Comparison of ENCODE assay signal across 26 cellular contexts in genomic region chr15:92471263-92471662, GRCh38.
"Had no signal": no experiment of that assay in that cellular context is flagged by ENCODE, and none has a peak within 500 bp of the region (broad histone marks: within the 10 kb centered on the region; RNA-seq: fewer than 3 reads in every experiment).

No MANE protein-coding gene starts in this region.

- ATAC-seq: natural killer cell; pancreas; right cardiac atrium; sciatic nerve; stimulated activated naive B cell treated with anti-CD40 and anti-IgM and Interleukin-4, amounts not matched to agents 10 μg/mL and 1 μg/mL and 100 μg/mL, for 72 hours; stimulated activated naive CD8-positive, alpha-beta T cell treated with anti-CD3 and anti-CD28 coated beads, Interleukin-15, Interleukin-2, amounts not matched to agents 100 U/mL and 50 U/mL, for 24 hours; upper lobe of right lung had no signal

- H3K9me3 ChIP-seq: left ventricle myocardium inferior, pancreas, prostate gland, stomach, testis, thyroid gland, transverse colon, upper lobe of right lung had no signal

- H3K4me3 ChIP-seq: left ventricle myocardium inferior, lung, pancreas, prostate gland, skin epidermis, stomach, testis, thyroid gland, transverse colon, upper lobe of right lung had no signal

- H3K4me1 ChIP-seq: left ventricle myocardium inferior, pancreas, prostate gland, stomach, testis, thyroid gland, transverse colon, upper lobe of right lung had no signal

- H3K36me3 ChIP-seq: left ventricle myocardium inferior, pancreas, prostate gland, stomach, thyroid gland, transverse colon, upper lobe of right lung had no signal

- H3K27me3 ChIP-seq: pancreas, stomach, testis, thyroid gland, transverse colon, upper lobe of right lung had no signal

- H3K27ac ChIP-seq: left ventricle myocardium inferior, pancreas, prostate gland, skin epidermis, stomach, testis, thyroid gland, transverse colon, upper lobe of right lung had no signal

- DNase-seq: islet precursor cell; left ventricle myocardium inferior; mesendoderm; naive B cell; natural killer cell; nephron progenitor cell; nucleus accumbens; pancreas; posterior cingulate gyrus; retina; right cardiac atrium; stimulated activated CD4-positive, alpha-beta T cell treated with anti-CD3 and anti-CD28 coated beads, Interleukin-12 subunit alpha, Interleukin-12 subunit beta, amount 100 ng/mL, for 4 hours; stimulated activated CD4-positive, alpha-beta T cell treated with anti-CD3 and anti-CD28 coated beads, Interleukin-15, amount 100 ng/mL, for 24 hours; stimulated activated CD4-positive, alpha-beta T cell treated with anti-CD3 and anti-CD28 coated beads, Interleukin-2, amount 100 ng/mL, for 24 hours; stimulated activated CD4-positive, alpha-beta T cell treated with anti-CD3 and anti-CD28 coated beads, Interleukin-4, amount 100 ng/mL, for 1 hour; stimulated activated naive B cell treated with anti-CD40 and anti-IgM and Interleukin-4, amounts not matched to agents 10 μg/mL and 1 μg/mL and 100 μg/mL, for 72 hours; stimulated activated naive CD8-positive, alpha-beta T cell treated with anti-CD3 and anti-CD28 coated beads, Interleukin-15, Interleukin-2, amounts not matched to agents 100 U/mL and 50 U/mL, for 24 hours; stomach; testis; thyroid gland; transverse colon; upper lobe of right lung had no signal
